Comparison of ENCODE assay signal across 12 cellular contexts in the genomic region with DNA sequence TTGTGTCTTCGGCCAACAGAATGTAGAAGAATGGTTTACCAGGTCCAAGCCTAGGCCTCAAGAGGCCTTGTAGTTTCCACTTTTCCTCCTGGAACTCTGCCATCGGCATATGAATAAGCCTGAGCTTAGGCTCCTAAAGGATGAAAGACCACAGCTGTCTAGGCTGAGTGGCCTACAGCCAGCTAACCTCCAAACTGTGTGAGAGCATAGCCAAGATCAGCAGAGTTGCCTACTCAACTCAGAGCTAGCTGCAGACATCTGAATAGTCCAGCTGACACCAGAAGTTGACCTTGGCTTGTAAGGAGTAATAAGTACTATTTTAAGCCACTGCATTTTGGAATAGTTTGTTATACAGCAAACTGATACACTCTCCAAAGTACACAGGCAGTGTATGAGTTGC. TPM values are rescaled to one million over a fixed set of nuclear protein-coding genes. Genes with fewer than 3 reads are reported as not detected.
A peak's percentile ranks its signal among the peaks of the same experiment; 100 is the strongest.
DNase-seq lines count a peak whose midpoint lies in the region; ATAC-seq, FAIRE-seq and TF ChIP-seq lines count a peak whose summit lies in the region.
"Had no signal": no experiment of that assay in that cellular context is flagged by ENCODE, and none has a peak within 500 bp of the region (broad histone marks: within the 10 kb centered on the region; RNA-seq: fewer than 3 reads in every experiment).

No MANE protein-coding gene starts in this region.

- ATAC-seq in lung (ENCODE audit: insufficient read depth, low FRiP score): peak; percentile 66
- no peak for ATAC-seq in activated naive CD8-positive, alpha-beta T cell treated with anti-CD3 and anti-CD28 coated beads, Interleukin-2, amount 50 U/mL, for 24 hours
- ATAC-seq: T-cell had no signal

- no peaks in the 10 kb centered on the region for H4K20me1 ChIP-seq in endothelial cell of umbilical vein (replicated peaks; ENCODE audit: control insufficient read depth, extremely low read depth, insufficient read depth, low read length)

- H3K36me3 ChIP-seq in A673 (ENCODE audit: insufficient read depth, low read length, poor library complexity, severe bottlenecking): no peaks in the 10 kb centered on the region
- no peaks in the 10 kb centered on the region for H3K36me3 ChIP-seq in endothelial cell of umbilical vein (ENCODE audit: control insufficient read depth in 2 of 2, extremely low read depth in 1 of 2, insufficient read depth in 2 of 2, low read length in 2 of 2)
- H3K36me3 ChIP-seq in lung (ENCODE audit: control insufficient read depth in 2 of 2, insufficient read depth in 2 of 2, low read length in 2 of 2): peaks cover 0 to 1% of the 10 kb centered on the region in 2 donors
- H3K36me3 ChIP-seq: vagina had no signal

- no peaks in the 10 kb centered on the region for H3K36me3 Mint-ChIP-seq in activated CD4-positive, alpha-beta memory T cell treated with anti-CD3 and anti-CD28 coated beads for 36 hours
- H3K36me3 Mint-ChIP-seq in activated naive CD8-positive, alpha-beta T cell treated with anti-CD3 and anti-CD28 coated beads, Interleukin-2, amount 50 U/mL, for 24 hours (ENCODE audit: low read depth): no peaks in the 10 kb centered on the region

- no peak overlapping the region for H3K9ac ChIP-seq in endothelial cell of umbilical vein (replicated peaks; ENCODE audit: extremely low read depth, insufficient read depth, low read length)

- CTCF ChIA-PET in A673 (lab: Charles Lee): no interaction called here
- CTCF ChIA-PET in endothelial cell of umbilical vein (lab: Charles Lee): interaction anchor here (1.1 to 1.2 kb wide), 2 partner anchors 51 to 61 kb away, joined by 3 read pairs; no protein-coding TSS in a partner anchor
- CTCF ChIA-PET in activated CD4-positive, alpha-beta memory T cell treated with anti-CD3 and anti-CD28 coated beads for 36 hours (lab: Charles Lee): interaction anchor here (1.0 kb wide), 1 partner anchor 105 kb away, joined by 3 read pairs; no protein-coding TSS in a partner anchor

- BruUV-seq in A673 (replicated peaks; lab: Mats Ljungman, UMichigan) (no TSS peak), endothelial cell of umbilical vein (replicated peaks; lab: Mats Ljungman, UMichigan) (no TSS peak)

- H3K9me3 ChIP-seq in A673 (ENCODE audit: low read depth, low read length, poor library complexity, severe bottlenecking) (no peaks in the 10 kb centered on the region), endothelial cell of umbilical vein (replicated peaks; ENCODE audit: control insufficient read depth, insufficient read depth, low read length) (no peaks in the 10 kb centered on the region), lung (ENCODE audit: control insufficient read depth in 2 of 2, insufficient read depth in 1 of 2, low read length in 1 of 2) (no peaks in the 10 kb centered on the region)
- H3K9me3 ChIP-seq: vagina had no signal

- dilution Hi-C loops in endothelial cell of umbilical vein (cut with MboI; ENCODE audit: extremely low pct_ligation_motif_present, low sequenced_read_pairs): no loop called here

- POLR2A ChIA-PET in A673 (lab: Charles Lee; ENCODE audit: low non-redundant PET) (interaction anchor here (0.5 kb wide), 1 partner anchor 25 kb away, joined by 11 read pairs; no protein-coding TSS in a partner anchor), endothelial cell of umbilical vein (lab: Charles Lee) (interaction anchor here (0.7 kb wide), 1 partner anchor 1030 kb away, joined by 3 read pairs; a partner anchor contains a TSS)
- POLR2A ChIA-PET in activated CD4-positive, alpha-beta memory T cell treated with anti-CD3 and anti-CD28 coated beads for 36 hours (lab: Charles Lee): no interaction called here

- H2AFZ ChIP-seq in endothelial cell of umbilical vein (ENCODE audit: low read depth, low read length): no peak overlapping the region

- peaks cover 8% of the 10 kb centered on the region for H3K4me1 ChIP-seq in A673 (ENCODE audit: insufficient read depth, low read length, poor library complexity, severe bottlenecking)
- H3K4me1 ChIP-seq in endothelial cell of umbilical vein (ENCODE audit: control insufficient read depth, extremely low read depth, insufficient read depth, low read length): peaks cover 8% of the 10 kb centered on the region
- peaks cover 5 to 26% of the 10 kb centered on the region in 2 donors for H3K4me1 ChIP-seq in lung (ENCODE audit: control insufficient read depth in 2 of 2, insufficient read depth in 2 of 2, low read length in 2 of 2)

- TF ChIP-seq CTCF in A673 (conservative IDR thresholded peaks at IDR 0.05; ENCODE audit: low read depth, low read length) (no peak), endothelial cell of umbilical vein (IDR thresholded peaks at IDR 0.05; ENCODE audit: extremely low read depth in 1 of 2, insufficient read depth in 1 of 2, low read depth in 1 of 2, low read length in 2 of 2) (no peak), lung (IDR thresholded peaks at IDR 0.05; ENCODE audit: control extremely low read depth, extremely low read depth) (no peak)

- DNase-seq in A673 (ENCODE audit: low spot score) (peak; percentile 15), M059J (ENCODE audit: low read depth) (peak; percentile 56), endothelial cell of umbilical vein (ENCODE audit: low read depth, low spot score) (peak; percentile 66), lung (ENCODE audit: low spot score) (peak; percentile 31), medulla oblongata (ENCODE audit: extremely low spot score) (no peak), SHP77 treated with DMSO at 0.1 percent for 48 hours (lab: John Stamatoyannopoulos, UW) (no peak)
- DNase-seq in activated CD4-positive, alpha-beta memory T cell treated with anti-CD3 and anti-CD28 coated beads for 36 hours: no peak
- DNase-seq in activated naive CD8-positive, alpha-beta T cell treated with anti-CD3 and anti-CD28 coated beads, Interleukin-2, amount 50 U/mL, for 24 hours: no peak
- DNase-seq: cortex of kidney, NCI-H345, T-cell had no signal

- no peaks in the 10 kb centered on the region for H3K9me1 ChIP-seq in endothelial cell of umbilical vein (replicated peaks; ENCODE audit: control insufficient read depth, extremely low read depth, insufficient read depth, low read length)

- no peak overlapping the region for H3K4me2 ChIP-seq in endothelial cell of umbilical vein (ENCODE audit: insufficient read depth, low read length)

- H3K9me3 Mint-ChIP-seq in activated CD4-positive, alpha-beta memory T cell treated with anti-CD3 and anti-CD28 coated beads for 36 hours: no peaks in the 10 kb centered on the region
- H3K9me3 Mint-ChIP-seq in activated naive CD8-positive, alpha-beta T cell treated with anti-CD3 and anti-CD28 coated beads, Interleukin-2, amount 50 U/mL, for 24 hours: no peaks in the 10 kb centered on the region
- H3K9me3 Mint-ChIP-seq: T-cell had no signal

- H3K4me3 Mint-ChIP-seq in activated CD4-positive, alpha-beta memory T cell treated with anti-CD3 and anti-CD28 coated beads for 36 hours: no peak overlapping the region
- no peak overlapping the region for H3K4me3 Mint-ChIP-seq in activated naive CD8-positive, alpha-beta T cell treated with anti-CD3 and anti-CD28 coated beads, Interleukin-2, amount 50 U/mL, for 24 hours
- H3K4me3 Mint-ChIP-seq: T-cell had no signal

- H3K27ac ChIP-seq in A673 (ENCODE audit: low read depth, low read length, poor library complexity, severe bottlenecking): no peak overlapping the region
- H3K27ac ChIP-seq in endothelial cell of umbilical vein (ENCODE audit: insufficient read depth, low read depth, low read length): no peak overlapping the region
- peak overlapping the region in 1 of 2 donors; percentile 42 for H3K27ac ChIP-seq in lung (ENCODE audit: low read depth in 1 of 2, low read length in 1 of 2)
- H3K27ac ChIP-seq: vagina had no signal

- WGBS in lung, 2 donors: 77 to 96% methylated on average over 2 of the region's 2 CpGs

- no peak for TF ChIP-seq POLR2A in endothelial cell of umbilical vein (IDR thresholded peaks at IDR 0.05; ENCODE audit: low read depth, low read length)

- H3K79me2 ChIP-seq in endothelial cell of umbilical vein (ENCODE audit: control insufficient read depth, insufficient read depth, low read length): peaks cover 9% of the 10 kb centered on the region

- H3K4me3 ChIP-seq in A673 (ENCODE audit: low read depth, low read length, poor library complexity, severe bottlenecking): no peak overlapping the region
- H3K4me3 ChIP-seq in endothelial cell of umbilical vein (replicated peaks in 1 of 3; ENCODE audit: insufficient read depth in 1 of 3, low read depth in 1 of 3, low read length in 3 of 3): no peak overlapping the region
- no peak overlapping the region for H3K4me3 ChIP-seq in lung
- H3K4me3 ChIP-seq: vagina had no signal

- no peak overlapping the region for H3K27ac Mint-ChIP-seq in activated CD4-positive, alpha-beta memory T cell treated with anti-CD3 and anti-CD28 coated beads for 36 hours
- H3K27ac Mint-ChIP-seq in activated naive CD8-positive, alpha-beta T cell treated with anti-CD3 and anti-CD28 coated beads, Interleukin-2, amount 50 U/mL, for 24 hours: no peak overlapping the region
- H3K27ac Mint-ChIP-seq: T-cell had no signal

- no peaks in the 10 kb centered on the region for H3K27me3 ChIP-seq in A673 (replicated peaks; ENCODE audit: insufficient read depth, low read depth, low read length, poor library complexity)
- no peaks in the 10 kb centered on the region for H3K27me3 ChIP-seq in endothelial cell of umbilical vein (ENCODE audit: control insufficient read depth in 2 of 2, insufficient read depth in 2 of 2, low read length in 2 of 2)
- no peaks in the 10 kb centered on the region for H3K27me3 ChIP-seq in lung (ENCODE audit: control insufficient read depth, insufficient read depth)
- H3K27me3 ChIP-seq: vagina had no signal

- intact Hi-C loops in A673 (cut with micrococcal nuclease; ENCODE audit: unreplicated experiment) (no loop called here), endothelial cell of umbilical vein (cut with micrococcal nuclease) (no loop called here)
- intact Hi-C loops in activated CD4-positive, alpha-beta memory T cell treated with anti-CD3 and anti-CD28 coated beads for 36 hours (cut with micrococcal nuclease): no loop called here

- H3K27me3 Mint-ChIP-seq in activated CD4-positive, alpha-beta memory T cell treated with anti-CD3 and anti-CD28 coated beads for 36 hours: no peaks in the 10 kb centered on the region
- no peaks in the 10 kb centered on the region for H3K27me3 Mint-ChIP-seq in activated naive CD8-positive, alpha-beta T cell treated with anti-CD3 and anti-CD28 coated beads, Interleukin-2, amount 50 U/mL, for 24 hours
- H3K27me3 Mint-ChIP-seq: T-cell had no signal

- peaks cover 3% of the 10 kb centered on the region for H3K4me1 Mint-ChIP-seq in activated CD4-positive, alpha-beta memory T cell treated with anti-CD3 and anti-CD28 coated beads for 36 hours (ENCODE audit: low read depth)
- peaks cover 13% of the 10 kb centered on the region for H3K4me1 Mint-ChIP-seq in activated naive CD8-positive, alpha-beta T cell treated with anti-CD3 and anti-CD28 coated beads, Interleukin-2, amount 50 U/mL, for 24 hours

- no peak for FAIRE-seq in endothelial cell of umbilical vein (lab: Jason Lieb, UNC)

RNA-seq across cellular contexts. Expression of a gene that starts 52.6 kb away (rescaled TPM):
- total RNA-seq in A673 (2021) (19.1 and 24.0 TPM in 2 replicates), endothelial cell of umbilical vein (37.3 and 37.6 TPM in 2 replicates), lung (10 to 100 TPM in 1 of 2 donors, 1 to 10 TPM in 1; 8.5 to 44.6 TPM)
- 50.5 and 73.3 TPM in 2 replicates for total RNA-seq in M059J (2014; rRNA removed; shearing (Covaris generic))
- polyA plus RNA-seq in endothelial cell of umbilical vein (75.2 and 135 TPM in 2 replicates), lung (100 to 1,000 TPM in 1 of 2 donors, 10 to 100 TPM in 1; 71.9 to 122 TPM)
- polyA plus RNA-seq in endothelial cell of umbilical vein (2011; cell fraction: cytosol; rRNA removed): 58.0 and 65.4 TPM in 2 replicates
- polyA plus RNA-seq in endothelial cell of umbilical vein (2011; cell fraction: nucleus; rRNA removed): 27.1 and 37.8 TPM in 2 replicates
- polyA plus RNA-seq in endothelial cell of umbilical vein (2012): 26.5 and 31.9 TPM in 2 replicates
- 18.2 and 23.0 TPM in 2 replicates for polyA minus RNA-seq in endothelial cell of umbilical vein
- 4.2 TPM for polyA minus RNA-seq in endothelial cell of umbilical vein (2011; cell fraction: cytosol; rRNA and poly(A)+ RNA removed)
- 7.0 and 9.6 TPM in 2 replicates for polyA minus RNA-seq in endothelial cell of umbilical vein (2011; cell fraction: nucleus; rRNA and poly(A)+ RNA removed)
- total RNA-seq in activated CD4-positive, alpha-beta memory T cell treated with anti-CD3 and anti-CD28 coated beads for 36 hours: 10 to 100 TPM; 22.4 to 25.2 TPM

Comparison
In these comparisons a context has a peak if more than half of its experiments do, and no peak if none do; other contexts are left out.
1. DNase-seq: peak in A673 (single experiment), M059J (single experiment), endothelial cell of umbilical vein (single experiment) and lung (single experiment); none in activated CD4-positive, alpha-beta memory T cell treated with anti-CD3 and anti-CD28 coated beads for 36 hours (single experiment), medulla oblongata (single experiment), SHP77 treated with DMSO at 0.1 percent for 48 hours (single experiment) and activated naive CD8-positive, alpha-beta T cell treated with anti-CD3 and anti-CD28 coated beads, Interleukin-2, amount 50 U/mL, for 24 hours (single experiment).